10 cellular contexts compared by ENCODE assay signal in the genomic region with DNA sequence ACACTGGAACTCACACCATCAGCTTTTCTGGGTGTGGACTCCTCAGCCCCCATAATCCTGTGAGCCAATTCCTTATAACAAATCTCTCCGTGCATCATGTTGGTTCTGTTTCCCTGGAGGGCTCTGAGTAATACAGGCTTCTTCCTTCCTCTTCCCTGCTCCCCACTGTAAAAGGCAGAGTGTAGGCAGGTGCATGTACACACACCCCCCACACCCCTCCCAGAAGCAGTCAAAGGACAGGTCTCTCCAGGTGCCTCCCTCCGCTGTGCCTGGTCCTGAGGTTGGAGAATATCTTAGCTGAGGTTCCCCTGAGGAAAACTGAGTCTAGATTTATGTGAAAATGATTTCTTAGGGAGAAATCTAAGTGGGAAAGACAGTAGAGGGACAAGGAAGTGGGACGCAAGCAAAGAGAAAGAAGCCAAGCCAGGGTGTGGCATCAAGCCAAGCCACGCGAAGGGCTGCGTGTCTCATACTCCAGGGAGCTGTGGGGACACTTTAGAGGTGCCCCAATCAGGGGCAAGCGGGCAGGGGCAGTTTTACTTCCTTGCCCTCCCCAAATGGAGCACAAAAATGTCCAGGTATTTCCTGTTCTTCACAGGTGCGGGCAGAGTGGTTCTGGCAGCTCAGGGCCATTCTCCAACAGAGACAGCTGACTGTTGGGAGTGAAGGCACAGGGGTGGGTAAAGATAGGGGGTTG.
A peak's percentile ranks its signal among the peaks of the same experiment; 100 is the strongest.
DNase-seq lines count a peak whose midpoint lies in the region; FAIRE-seq and TF ChIP-seq lines count a peak whose summit lies in the region.
"Had no signal": no experiment of that assay in that cellular context is flagged by ENCODE, and none has a peak within 500 bp of the region (broad histone marks: within the 10 kb centered on the region; RNA-seq: fewer than 3 reads in every experiment).

No MANE protein-coding gene starts in this region.

- H3K4me1 Mint-ChIP-seq in Caco-2 (ENCODE audit: low read depth, unreplicated experiment) (peaks cover 16% of the 10 kb centered on the region), immature natural killer cell (peaks cover 0 to 6% of the 10 kb centered on the region in 2 donors)

- H3K4me1 ChIP-seq in Caco-2 (peaks cover 14% of the 10 kb centered on the region), Peyer's patch (peaks cover 0 to 37% (median 8%) of the 10 kb centered on the region in 4 donors), trophoblast cell (ENCODE audit: control insufficient read depth in 1 of 2, insufficient read depth in 2 of 2, low read length in 2 of 2) (peaks cover 32 to 36% of the 10 kb centered on the region in 2 experiments)

- H4K12ac ChIP-seq in trophoblast cell (ENCODE audit: low read depth, low read length): no peak overlapping the region

- H3K27ac ChIP-seq in Peyer's patch (peak overlapping the region; percentile 25 to 79 (median 56)), trophoblast cell (ENCODE audit: low read depth, low read length) (no peak overlapping the region)
- H3K27ac ChIP-seq: cardiac muscle cell had no signal

- H2BK5ac ChIP-seq in trophoblast cell (ENCODE audit: low read depth, low read length, poor library complexity): no peak overlapping the region

- no peak overlapping the region for H3K4ac ChIP-seq in trophoblast cell (ENCODE audit: low read depth, low read length)

- H3K18ac ChIP-seq in trophoblast cell (ENCODE audit: low read length): no peak overlapping the region

- H3K9me3 ChIP-seq in Caco-2 (no peaks in the 10 kb centered on the region), Peyer's patch (no peaks in the 10 kb centered on the region), trophoblast cell (ENCODE audit: insufficient read depth, low read depth, low read length) (no peaks in the 10 kb centered on the region), MG63 (no peaks in the 10 kb centered on the region; the same call in none of the 2 replicates)

- TF ChIP-seq POLR2A in Peyer's patch (IDR thresholded peaks at IDR 0.05): no peak

- H4K8ac ChIP-seq in trophoblast cell (ENCODE audit: low read depth, low read length): no peak overlapping the region

- H3K27ac Mint-ChIP-seq in Caco-2 (ENCODE audit: unreplicated experiment) (peak overlapping the region; percentile 9), immature natural killer cell (no peak overlapping the region)

- H3K79me2 ChIP-seq in trophoblast cell (ENCODE audit: control insufficient read depth, insufficient read depth, low read length, poor library complexity): no peaks in the 10 kb centered on the region

- no TSS peak for BruUV-seq in Caco-2 (replicated peaks; lab: Mats Ljungman, UMichigan)

- DNase-seq in Caco-2: no peak
- peak in 2 of 3 donors; percentile 67 to 70 for DNase-seq in Peyer's patch
- peak; percentile 64 for DNase-seq in globus pallidus (ENCODE audit: low spot score)
- peak in 1 of 2 donors; percentile 24 for DNase-seq in trophoblast cell
- DNase-seq in immature natural killer cell: no peak
- DNase-seq in MG63: no peak
- DNase-seq in urothelium cell line (ENCODE audit: low spot score): no peak
- DNase-seq in activated CD4-positive, alpha-beta T cell treated with anti-CD3 and anti-CD28 coated beads for 1 hour: no peak

- H2BK120ac ChIP-seq in trophoblast cell (ENCODE audit: insufficient read depth, low read length, poor library complexity): peak overlapping the region; percentile 29

- no peak overlapping the region for H3K23ac ChIP-seq in trophoblast cell (ENCODE audit: low read length)

- H3K27me3 Mint-ChIP-seq in Caco-2 (ENCODE audit: insufficient read depth, unreplicated experiment) (no peaks in the 10 kb centered on the region), immature natural killer cell (ENCODE audit: low read depth in 3 of 3) (peaks cover 0 to 5% (median 2%) of the 10 kb centered on the region in 3 donors)

- no peaks in the 10 kb centered on the region for H3K27me3 ChIP-seq in Caco-2 (replicated peaks; ENCODE audit: control insufficient read depth, insufficient read depth, low read length)
- H3K27me3 ChIP-seq in Peyer's patch: no peaks in the 10 kb centered on the region
- no peaks in the 10 kb centered on the region for H3K27me3 ChIP-seq in trophoblast cell (ENCODE audit: insufficient read depth, low read length)
- H3K27me3 ChIP-seq in MG63: no peaks in the 10 kb centered on the region
- H3K27me3 ChIP-seq: cardiac muscle cell had no signal

- CTCF ChIA-PET in Caco-2 (lab: Charles Lee): interaction anchor here (2.1 kb wide), 1 partner anchor 36 kb away, joined by 7 read pairs; no protein-coding TSS in a partner anchor

- H3K36me3 ChIP-seq in Caco-2 (ENCODE audit: control insufficient read depth, insufficient read depth, low read length) (no peaks in the 10 kb centered on the region; the same call in 1 of the 2 replicates), Peyer's patch (no peaks in the 10 kb centered on the region), trophoblast cell (ENCODE audit: control insufficient read depth in 1 of 2, insufficient read depth in 2 of 2, low read length in 2 of 2) (no peaks in the 10 kb centered on the region), MG63 (no peaks in the 10 kb centered on the region)
- H3K36me3 ChIP-seq: cardiac muscle cell had no signal

- no peak overlapping the region for H2AK5ac ChIP-seq in trophoblast cell (ENCODE audit: low read length)

- peak overlapping the region; percentile 86 for H4K91ac ChIP-seq in trophoblast cell (ENCODE audit: low read depth, low read length)

- no peak for FAIRE-seq in urothelium cell line (lab: Jason Lieb, UNC)
- FAIRE-seq: TTC549 had no signal

- POLR2A ChIA-PET in Caco-2 (lab: Charles Lee): no interaction called here

- H3K4me3 Mint-ChIP-seq in Caco-2 (ENCODE audit: unreplicated experiment): no peak overlapping the region
- no peak overlapping the region for H3K4me3 Mint-ChIP-seq in immature natural killer cell

- TF ChIP-seq CTCF in Caco-2 (IDR thresholded peaks at IDR 0.05; ENCODE audit: insufficient read depth in 1 of 2, low read depth in 1 of 2, low read length in 1 of 2, severe bottlenecking in 1 of 2, unreplicated experiment in 1 of 2) (no peak), Peyer's patch (IDR thresholded peaks at IDR 0.05) (no peak)

- WGBS in trophoblast cell (ENCODE audit: extremely low coverage, insufficient coverage, insufficient read length): no CpG with 5 or more reads among the region's 8 CpGs

- peaks cover 18% of the 10 kb centered on the region for H3K79me1 ChIP-seq in trophoblast cell (ENCODE audit: low read length)

- H3K9ac ChIP-seq in trophoblast cell (ENCODE audit: low read length): no peak overlapping the region

- H2AFZ ChIP-seq in trophoblast cell (ENCODE audit: insufficient read depth, low read length, poor library complexity): no peak overlapping the region

- peaks cover 9% of the 10 kb centered on the region for H3K36me3 Mint-ChIP-seq in Caco-2 (ENCODE audit: insufficient read depth, unreplicated experiment)
- peaks cover 8 to 11% (median 10%) of the 10 kb centered on the region in 3 donors for H3K36me3 Mint-ChIP-seq in immature natural killer cell

- H3K4me3 ChIP-seq in Caco-2 (ENCODE audit: low read depth, low read length) (no peak overlapping the region), Peyer's patch (no peak overlapping the region), trophoblast cell (ENCODE audit: low read depth, low read length) (no peak overlapping the region), MG63 (no peak overlapping the region)
- H3K4me3 ChIP-seq: cardiac muscle cell had no signal

- H2BK12ac ChIP-seq in trophoblast cell (ENCODE audit: low read length): no peak overlapping the region

- H3K9me3 Mint-ChIP-seq in Caco-2 (ENCODE audit: unreplicated experiment) (no peaks in the 10 kb centered on the region), immature natural killer cell (no peaks in the 10 kb centered on the region)

- intact Hi-C loops in Caco-2 (cut with micrococcal nuclease; ENCODE audit: unreplicated experiment): no loop called here

- no peak overlapping the region for H3K14ac ChIP-seq in trophoblast cell (ENCODE audit: low read length)

- no peak overlapping the region for H3K4me2 ChIP-seq in trophoblast cell (ENCODE audit: low read length)

Comparison
In these comparisons a context has a peak if more than half of its experiments do, and no peak if none do; other contexts are left out.
1. DNase-seq: peak in Peyer's patch (2 of 3) and globus pallidus (single experiment); none in Caco-2 (0 of 2), immature natural killer cell (0 of 3), MG63 (single experiment), urothelium cell line (single experiment) and activated CD4-positive, alpha-beta T cell treated with anti-CD3 and anti-CD28 coated beads for 1 hour (single experiment).